16 cellular contexts compared by ENCODE assay signal in genomic region chr3:194937751-194938358, GRCh38.
"Had no signal": no experiment of that assay in that cellular context is flagged by ENCODE, and none has a peak within 500 bp of the region (broad histone marks: within the 10 kb centered on the region; RNA-seq: fewer than 3 reads in every experiment).

No MANE protein-coding gene starts in this region.

- H3K4me3 Mint-ChIP-seq: activated T-cell treated with anti-CD3 and anti-CD28 coated beads, Interleukin-2, amount 50 U/mL, for 72 hours; stimulated activated naive CD8-positive, alpha-beta T cell treated with anti-CD3 and anti-CD28 coated beads, Interleukin-15, amount 100 ng/mL, for 72 hours; T-helper 17 cell had no signal

- H3K9me3 ChIP-seq: neutrophil, testis had no signal

- H3K4me1 Mint-ChIP-seq: stimulated activated naive CD8-positive, alpha-beta T cell treated with anti-CD3 and anti-CD28 coated beads, Interleukin-15, amount 100 ng/mL, for 72 hours; T-helper 17 cell had no signal

- DNase-seq: activated CD4-positive, alpha-beta T cell treated with anti-CD3 and anti-CD28 coated beads, Interleukin-2, amount 50 U/mL, for 48 hours; activated gamma-delta T cell; activated T-cell treated with anti-CD3 and anti-CD28 coated beads, Interleukin-2, amount 50 U/mL, for 72 hours; amniotic stem cell; caudate nucleus; heart left ventricle; mammary epithelial cell; naive B cell; stimulated activated naive CD8-positive, alpha-beta T cell treated with anti-CD3 and anti-CD28 coated beads, Interleukin-15, amount 100 ng/mL, for 72 hours; T-helper 17 cell; testis; WERI-Rb-1 had no signal

- H3K27ac Mint-ChIP-seq: activated naive CD4-positive, alpha-beta T cell treated with anti-CD3 and anti-CD28 coated beads, Interleukin-2, amount 50 U/mL, for 72 hours; activated T-cell treated with anti-CD3 and anti-CD28 coated beads, Interleukin-2, amount 50 U/mL, for 72 hours; naive B cell; stimulated activated naive CD8-positive, alpha-beta T cell treated with anti-CD3 and anti-CD28 coated beads, Interleukin-15, amount 100 ng/mL, for 72 hours; T-helper 17 cell had no signal

- H3K27me3 ChIP-seq: heart left ventricle, neutrophil, testis had no signal

- H3K4me3 ChIP-seq: coronary artery, heart left ventricle, testis had no signal

- ATAC-seq: activated naive CD4-positive, alpha-beta T cell treated with anti-CD3 and anti-CD28 coated beads, Interleukin-2, amount 50 U/mL, for 72 hours; activated T-cell treated with anti-CD3 and anti-CD28 coated beads, Interleukin-2, amount 50 U/mL, for 72 hours; left lobe of liver; stimulated activated naive CD8-positive, alpha-beta T cell treated with anti-CD3 and anti-CD28 coated beads, Interleukin-15, amount 100 ng/mL, for 72 hours; T-helper 17 cell had no signal

- H3K36me3 ChIP-seq: heart left ventricle, neutrophil, WERI-Rb-1 had no signal

- H3K9me3 Mint-ChIP-seq: activated naive CD4-positive, alpha-beta T cell treated with anti-CD3 and anti-CD28 coated beads, Interleukin-2, amount 50 U/mL, for 72 hours; activated T-cell treated with anti-CD3 and anti-CD28 coated beads, Interleukin-2, amount 50 U/mL, for 72 hours; stimulated activated naive CD8-positive, alpha-beta T cell treated with anti-CD3 and anti-CD28 coated beads, Interleukin-15, amount 100 ng/mL, for 72 hours had no signal

- H3K27ac ChIP-seq: coronary artery, neutrophil, testis, WERI-Rb-1 had no signal

- H3K36me3 Mint-ChIP-seq: activated naive CD4-positive, alpha-beta T cell treated with anti-CD3 and anti-CD28 coated beads, Interleukin-2, amount 50 U/mL, for 72 hours; naive B cell had no signal
